14 cellular contexts compared by ENCODE assay signal in genomic region chr12:124217508-124217981, GRCh38.
DNase-seq lines count a peak whose midpoint lies in the region; ATAC-seq and TF ChIP-seq lines count a peak whose summit lies in the region.
"Had no signal": no experiment of that assay in that cellular context is flagged by ENCODE, and none has a peak within 500 bp of the region (broad histone marks: within the 10 kb centered on the region; RNA-seq: fewer than 3 reads in every experiment).

No MANE protein-coding gene starts in this region.

- 14 to 22% methylated on average over 20 to 22 of the region's 22 CpGs for WGBS in thyroid gland, 2 donors

- TF ChIP-seq CTCF in breast epithelium (IDR thresholded peaks at IDR 0.05): no peak
- TF ChIP-seq CTCF in MCF 10A (IDR thresholded peaks at IDR 0.05; ENCODE audit: unreplicated experiment): no peak
- TF ChIP-seq CTCF in WTC11 (IDR thresholded peaks at IDR 0.05): no peak
- TF ChIP-seq CTCF in thyroid gland (IDR thresholded peaks at IDR 0.05): no peak

- H3K27me3 Mint-ChIP-seq in MCF 10A (ENCODE audit: insufficient read depth, unreplicated experiment): no peaks in the 10 kb centered on the region
- H3K27me3 Mint-ChIP-seq in WTC11 (ENCODE audit: low read depth): peaks cover 13% of the 10 kb centered on the region

- TF ChIP-seq POLR2A in breast epithelium (IDR thresholded peaks at IDR 0.05) (no peak), thyroid gland (IDR thresholded peaks at IDR 0.05) (no peak)

- ATAC-seq in WTC11: peak; percentile 47
- no peak for ATAC-seq in HG02938 (IDR thresholded peaks at IDR 0.05; ENCODE audit: unreplicated experiment)
- no peak for ATAC-seq in HG03196 (IDR thresholded peaks at IDR 0.05; ENCODE audit: unreplicated experiment)
- ATAC-seq: natural killer cell had no signal

- H3K36me3 Mint-ChIP-seq in MCF 10A (ENCODE audit: insufficient read depth, unreplicated experiment) (no peaks in the 10 kb centered on the region), WTC11 (peaks cover 22% of the 10 kb centered on the region)

- H3K9me3 ChIP-seq in breast epithelium (peaks cover 6 to 10% of the 10 kb centered on the region in 2 donors), thyroid gland (no peaks in the 10 kb centered on the region)

- DNase-seq in breast epithelium (ENCODE audit: low spot score in 2 of 2) (no peak), MCF 10A (ENCODE audit: unreplicated experiment) (no peak), WTC11 (ENCODE audit: low spot score) (no peak), kidney tubule cell (ENCODE audit: low spot score) (peak; percentile 85), thyroid gland (peak; percentile 14 to 22), H4 (ENCODE audit: low spot score) (no peak)
- DNase-seq: activated CD4-positive, alpha-beta T cell treated with anti-CD3 and anti-CD28 coated beads, Interleukin-2, amount 50 U/mL, for 1 hour; aorta; GOT3; natural killer cell; Peyer's patch had no signal

- no peak overlapping the region for H3K27ac ChIP-seq in breast epithelium
- H3K27ac ChIP-seq in thyroid gland: no peak overlapping the region
- H3K27ac ChIP-seq: Peyer's patch had no signal

- H3K27ac Mint-ChIP-seq in MCF 10A (ENCODE audit: low read depth, unreplicated experiment): no peak overlapping the region
- no peak overlapping the region for H3K27ac Mint-ChIP-seq in WTC11
- H3K27ac Mint-ChIP-seq: B cell, natural killer cell had no signal

- CTCF ChIA-PET in MCF 10A (lab: Yijun Ruan, JAX) (interaction anchor here (0.6 kb wide), 1 partner anchor 320 kb away, joined by 3 read pairs; no protein-coding TSS in a partner anchor), WTC11 (lab: Charles Lee) (interaction anchor here (0.6 to 1.4 kb wide), 4 partner anchors 58 to 185 kb away, joined by 4 to 5 read pairs (median 5); no protein-coding TSS in a partner anchor)

- no peaks in the 10 kb centered on the region for H3K4me1 ChIP-seq in breast epithelium
- H3K4me1 ChIP-seq in thyroid gland: peaks cover 0 to 9% of the 10 kb centered on the region in 2 donors

- H3K4me3 ChIP-seq in breast epithelium (peak overlapping the region in 2 of 3 donors; percentile 31 to 54), thyroid gland (replicated peaks in 1 of 3) (no peak overlapping the region)
- H3K4me3 ChIP-seq: Peyer's patch had no signal

- H3K4me1 Mint-ChIP-seq in MCF 10A (ENCODE audit: insufficient read depth, unreplicated experiment): no peaks in the 10 kb centered on the region
- peaks cover 16% of the 10 kb centered on the region for H3K4me1 Mint-ChIP-seq in WTC11
- H3K4me1 Mint-ChIP-seq: natural killer cell had no signal

- POLR2A ChIA-PET in MCF 10A (lab: Yijun Ruan, JAX): interaction anchor here (0.8 to 1.1 kb wide), 2 partner anchors 9 to 13 kb away, joined by 3 read pairs; no protein-coding TSS in a partner anchor
- POLR2A ChIA-PET in WTC11 (lab: Charles Lee): interaction anchor here (0.8 kb wide), 1 partner anchor 164 kb away, joined by 3 read pairs; no protein-coding TSS in a partner anchor

- no TSS peak for BruUV-seq in MCF 10A (replicated peaks; lab: Mats Ljungman, UMichigan)

- H3K36me3 ChIP-seq in breast epithelium (no peaks in the 10 kb centered on the region), thyroid gland (no peaks in the 10 kb centered on the region)
- H3K36me3 ChIP-seq: Peyer's patch had no signal

- H3K27me3 ChIP-seq in breast epithelium (no peaks in the 10 kb centered on the region), thyroid gland (no peaks in the 10 kb centered on the region)
- H3K27me3 ChIP-seq: Peyer's patch had no signal

- H3K9me3 Mint-ChIP-seq in MCF 10A (ENCODE audit: unreplicated experiment) (peaks cover 14% of the 10 kb centered on the region), WTC11 (peaks cover 35% of the 10 kb centered on the region)

- no peak overlapping the region for H3K4me3 Mint-ChIP-seq in MCF 10A (ENCODE audit: unreplicated experiment)
- no peak overlapping the region for H3K4me3 Mint-ChIP-seq in WTC11
- H3K4me3 Mint-ChIP-seq: B cell, natural killer cell had no signal

- intact Hi-C loops in breast epithelium (cut with DNase I; ENCODE audit: low total_unique reads) (no loop called here), MCF 10A (cut with micrococcal nuclease) (no loop called here), thyroid gland (cut with DNase I) (no loop called here)

TF ChIP-seq in WTC11, 78 proteins besides CTCF, POLR2A, EP300 and RAD21:
- no peak for TF ChIP-seq ATF6 (CRISPR knock-in tag; IDR thresholded peaks at IDR 0.05)
- TF ChIP-seq ZBTB21 (CRISPR knock-in tag; IDR thresholded peaks at IDR 0.05; ENCODE audit: borderline replicate concordance): no peak
- no peak for TF ChIP-seq MXD4 (CRISPR knock-in tag; IDR thresholded peaks at IDR 0.05; ENCODE audit: borderline replicate concordance)
- no peak for TF ChIP-seq CDX4 (CRISPR knock-in tag; IDR thresholded peaks at IDR 0.05; ENCODE audit: borderline replicate concordance)
- TF ChIP-seq ELF4 (CRISPR knock-in tag; IDR thresholded peaks at IDR 0.05; ENCODE audit: low read depth): no peak
- no peak for TF ChIP-seq USF2 (CRISPR knock-in tag; IDR thresholded peaks at IDR 0.05)
- TF ChIP-seq ZMAT4 (CRISPR knock-in tag; IDR thresholded peaks at IDR 0.05): no peak
- no peak for TF ChIP-seq E2F1 (CRISPR knock-in tag; IDR thresholded peaks at IDR 0.05)
- TF ChIP-seq ZNF425 (CRISPR knock-in tag; conservative IDR thresholded peaks at IDR 0.05): no peak
- no peak for TF ChIP-seq HMGA2 (CRISPR knock-in tag; IDR thresholded peaks at IDR 0.05)
- no peak for TF ChIP-seq ZNF396 (CRISPR knock-in tag; IDR thresholded peaks at IDR 0.05; ENCODE audit: borderline replicate concordance)
- TF ChIP-seq SP1 (CRISPR knock-in tag; conservative IDR thresholded peaks at IDR 0.05): no peak
- no peak for TF ChIP-seq SOX15 (CRISPR knock-in tag; IDR thresholded peaks at IDR 0.05)
TF ChIP-seq in WTC11: peak in this region for 0.

Comparison
In these comparisons a context has a peak if more than half of its experiments do, and no peak if none do; other contexts are left out.
1. DNase-seq: peak in kidney tubule cell (single experiment) and thyroid gland (2 of 2); none in breast epithelium (0 of 2), MCF 10A (single experiment), WTC11 (single experiment) and H4 (single experiment).
2. H3K4me3 ChIP-seq: peak in breast epithelium (2 of 3); none in thyroid gland (0 of 3).